In the genomic region with DNA sequence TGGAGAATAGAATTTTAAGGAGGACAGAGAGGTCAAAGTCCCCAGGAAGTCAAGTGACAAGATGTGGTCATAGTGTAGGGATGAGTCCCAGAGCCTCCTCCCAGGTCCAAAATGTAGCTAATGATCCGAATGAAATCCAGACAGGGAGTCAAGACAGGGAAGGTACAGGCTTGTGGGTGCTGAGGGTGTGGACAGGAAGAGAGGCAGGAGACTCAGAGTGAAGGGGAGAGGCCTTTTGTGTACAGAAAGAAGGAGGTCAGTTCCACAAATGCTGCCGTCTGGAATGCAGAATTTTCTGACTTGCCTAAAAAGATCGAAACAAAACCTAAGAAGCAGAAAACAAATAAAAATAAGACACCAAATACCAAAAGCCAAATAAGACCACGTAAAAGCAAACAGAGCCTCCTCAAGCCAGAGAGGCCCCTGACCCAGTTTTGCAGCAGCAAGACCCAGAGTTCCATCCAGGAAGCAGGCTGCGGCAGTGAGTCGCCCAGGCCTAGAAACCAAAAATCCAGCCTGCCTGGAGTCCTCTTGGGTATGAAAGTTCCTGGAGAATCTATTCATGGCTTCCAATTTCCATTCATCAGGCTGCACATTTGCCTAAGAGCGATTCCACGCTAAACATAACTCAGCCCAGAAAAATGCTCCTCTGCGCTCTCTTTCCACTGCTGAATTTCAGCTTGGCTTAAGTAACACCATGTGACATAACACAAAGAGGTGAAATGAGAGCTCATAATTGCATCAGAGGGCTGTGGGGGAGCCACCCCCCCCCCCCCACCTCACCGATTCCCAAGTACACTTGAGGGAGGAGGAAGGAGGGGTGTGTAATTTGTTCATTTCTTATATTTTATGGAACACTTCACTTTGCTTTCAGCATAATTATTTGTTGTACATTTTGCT, we compare ENCODE assay signal across 12 cellular contexts.
A peak's percentile ranks its signal among the peaks of the same experiment; 100 is the strongest.
DNase-seq lines count a peak whose midpoint lies in the region; ATAC-seq and TF ChIP-seq lines count a peak whose summit lies in the region.
"Had no signal": no experiment of that assay in that cellular context is flagged by ENCODE, and none has a peak within 500 bp of the region (broad histone marks: within the 10 kb centered on the region; RNA-seq: fewer than 3 reads in every experiment).

No MANE protein-coding gene starts in this region.

- H3K4me1 ChIP-seq in lower lobe of right lung: peaks cover 7% of the 10 kb centered on the region

- intact Hi-C loops in lower lobe of right lung (cut with DNase I): no loop called here

- TF ChIP-seq CTCF in brain (conservative IDR thresholded peaks at IDR 0.05) (no peak), lower lobe of right lung (IDR thresholded peaks at IDR 0.05) (no peak), GM10266 (IDR thresholded peaks at IDR 0.05; ENCODE audit: control insufficient read depth, insufficient read depth, low read depth, missing control alignments) (no peak)

- H3K9me3 Mint-ChIP-seq in brain: peaks cover 9 to 14% (median 13%) of the 10 kb centered on the region in 5 experiments

- no peak overlapping the region for H3K4me3 ChIP-seq in lower lobe of right lung

- H3K36me3 Mint-ChIP-seq in brain: peaks cover 12% of the 10 kb centered on the region
- H3K36me3 Mint-ChIP-seq: CD4-positive, alpha-beta memory T cell had no signal

- peak overlapping the region; percentile 79 for H3K27ac ChIP-seq in lower lobe of right lung
- H3K27ac ChIP-seq: RWPE1 had no signal

- H3K27me3 ChIP-seq in lower lobe of right lung (ENCODE audit: low read depth): no peaks in the 10 kb centered on the region

- no peaks in the 10 kb centered on the region for H3K9me3 ChIP-seq in lower lobe of right lung

- no peaks in the 10 kb centered on the region for H3K27me3 Mint-ChIP-seq in brain

- peak overlapping the region in 4 of 5 experiments; percentile 3 to 46 (median 28) for H3K4me3 Mint-ChIP-seq in brain
- H3K4me3 Mint-ChIP-seq: CD4-positive, alpha-beta memory T cell had no signal

- H3K36me3 ChIP-seq in lower lobe of right lung: no peaks in the 10 kb centered on the region

- peak overlapping the region; percentile 86 to 97 (median 91) for H3K27ac Mint-ChIP-seq in brain

- DNase-seq in AG08395 (ENCODE audit: low spot score): peak; percentile 41
- DNase-seq in HT1080 (ENCODE audit: low read depth): peak; percentile 55
- no peak for DNase-seq in lower lobe of right lung
- DNase-seq in GDM1 (lab: John Stamatoyannopoulos, UW): no peak
- DNase-seq in activated CD4-positive, alpha-beta T cell treated with anti-CD3 and anti-CD28 coated beads for 1 hour: no peak
- no peak for DNase-seq in GM10266 (ENCODE audit: extremely low spot score)
- DNase-seq: CD4-positive, alpha-beta memory T cell; cerebellar nuclear complex; NCI-H1930 had no signal

- peak; percentile 82 to 86 for ATAC-seq in lower lobe of right lung
- no peak for ATAC-seq in GM19452 (IDR thresholded peaks at IDR 0.05; ENCODE audit: unreplicated experiment)

- H3K4me1 Mint-ChIP-seq in brain: peaks cover 78% of the 10 kb centered on the region

Comparison
In these comparisons a context has a peak if more than half of its experiments do, and no peak if none do; other contexts are left out.
1. DNase-seq: peak in AG08395 (single experiment) and HT1080 (single experiment); none in lower lobe of right lung (single experiment), GDM1 (single experiment), activated CD4-positive, alpha-beta T cell treated with anti-CD3 and anti-CD28 coated beads for 1 hour (single experiment) and GM10266 (single experiment).